Comparison of ENCODE assay signal across 11 cellular contexts in the genomic region with DNA sequence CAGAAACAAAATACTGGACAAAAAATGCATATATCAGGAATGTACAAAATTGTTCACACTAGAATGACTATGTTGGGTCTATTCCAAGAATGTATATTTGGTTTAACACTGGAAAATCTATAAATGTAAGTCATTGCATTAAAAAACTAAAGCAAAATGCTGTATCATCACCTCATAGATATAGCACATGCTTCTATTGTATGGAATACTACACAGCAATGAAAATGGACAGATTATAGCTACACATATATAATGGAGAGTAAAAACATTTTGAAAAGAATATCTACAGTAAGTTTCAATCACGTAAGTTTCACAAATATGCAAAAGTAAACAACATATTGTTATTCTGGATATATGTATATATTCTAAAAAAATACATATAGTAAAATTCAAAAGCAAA.
"Had no signal": no experiment of that assay in that cellular context is flagged by ENCODE, and none has a peak within 500 bp of the region (broad histone marks: within the 10 kb centered on the region; RNA-seq: fewer than 3 reads in every experiment).

No MANE protein-coding gene starts in this region.

- H3K9me3 ChIP-seq: HAP-1 had no signal

- H3K4me3 ChIP-seq: GM23248, GM23338, HAP-1 had no signal

- H3K27ac Mint-ChIP-seq: GM23338, H9, HFFc6 had no signal

- H3K4me3 Mint-ChIP-seq: GM23338, H9, HFFc6 had no signal

- H3K9ac ChIP-seq: GM23248 had no signal

- H2AFZ ChIP-seq: GM23248, GM23338 had no signal

- ATAC-seq: GM23338, HCT116 had no signal

- H3K9me3 Mint-ChIP-seq: GM23338, HFFc6 had no signal

- FAIRE-seq: H1, H54 had no signal

- DNase-seq: GM23248, GOT3, H7, H9, HCEC 1CT, HFFc6 had no signal

- H3K4me2 ChIP-seq: GM23338 had no signal

- H3K4me1 ChIP-seq: HAP-1 had no signal

- H3K36me3 ChIP-seq: HAP-1 had no signal

- H3K27ac ChIP-seq: GM23248 had no signal

- H3K4me1 Mint-ChIP-seq: GM23338 had no signal
